1 cellular context compared by ENCODE assay signal in genomic region chr22:18079706-18080230, GRCh38.
TF ChIP-seq lines count a peak whose summit lies in the region.

No MANE protein-coding gene starts in this region.

TF ChIP-seq in HepG2, 621 proteins besides CTCF, POLR2A, EP300 and RAD21:
- peak; percentile 91 to 97 for TF ChIP-seq MAFK (conservative IDR thresholded peaks at IDR 0.05 in 1 of 2, IDR thresholded peaks at IDR 0.05 in 1 of 2; ENCODE audit: low read length in 2 of 2)
- peak; percentile 94 for TF ChIP-seq MAFF (IDR thresholded peaks at IDR 0.05; ENCODE audit: low read depth, low read length)
- TF ChIP-seq ZNF691 (CRISPR knock-in tag; IDR thresholded peaks at IDR 0.05; ENCODE audit: borderline replicate concordance, low read depth) = no peak
